15 cellular contexts compared by ENCODE assay signal in the genomic region with DNA sequence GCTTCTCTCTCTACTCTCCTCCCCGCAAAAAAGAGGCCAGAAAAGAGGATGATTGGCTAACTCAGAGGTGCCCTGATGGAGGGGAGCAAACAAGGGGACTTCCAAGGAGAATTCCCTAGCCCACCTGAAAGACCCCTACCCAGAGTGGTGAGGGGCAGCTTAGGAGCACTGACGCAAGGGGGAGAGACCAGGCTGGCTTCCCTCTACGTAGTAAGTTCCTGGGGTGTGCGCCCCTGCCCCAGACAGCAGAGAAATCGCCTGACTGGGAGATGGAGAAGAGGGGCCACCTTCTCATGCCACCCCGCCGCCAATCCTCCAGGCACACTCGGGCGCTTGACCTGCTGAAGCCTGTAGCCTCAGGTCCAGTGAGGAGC. TPM values are rescaled to one million over a fixed set of nuclear protein-coding genes. Genes with fewer than 3 reads are reported as not detected.
DNase-seq lines count a peak whose midpoint lies in the region; ATAC-seq and TF ChIP-seq lines count a peak whose summit lies in the region.
"Had no signal": no experiment of that assay in that cellular context is flagged by ENCODE, and none has a peak within 500 bp of the region (broad histone marks: within the 10 kb centered on the region; RNA-seq: fewer than 3 reads in every experiment).

No MANE protein-coding gene starts in this region.

- peak overlapping the region; percentile 53 for H3K4me3 ChIP-seq in HUES48 (ENCODE audit: low read depth, low read length)
- peak overlapping the region; percentile 90 for H3K4me3 ChIP-seq in endodermal cell (ENCODE audit: low read length)
- peak overlapping the region; percentile 50 for H3K4me3 ChIP-seq in suprapubic skin
- H3K4me3 ChIP-seq in HAP-1, result no peak overlapping the region

- peaks cover 14% of the 10 kb centered on the region for H3K9me3 Mint-ChIP-seq in endodermal cell
- H3K9me3 Mint-ChIP-seq in nephron progenitor cell, result peaks cover 19% of the 10 kb centered on the region

- no peak for TF ChIP-seq EP300 in suprapubic skin (IDR thresholded peaks at IDR 0.05)

- H3K4me1 ChIP-seq in HUES48 (ENCODE audit: control insufficient read depth, insufficient read depth, low read length), result 0 out of 2 replicates have a peak, but pooled peaks cover 11% of the 10 kb centered on the region
- H3K4me1 ChIP-seq in endodermal cell (ENCODE audit: control insufficient read depth, insufficient read depth, low read length), result peaks cover 2% of the 10 kb centered on the region
- peaks cover 34% of the 10 kb centered on the region for H3K4me1 ChIP-seq in suprapubic skin
- no peaks in the 10 kb centered on the region for H3K4me1 ChIP-seq in HAP-1

- no peak for TF ChIP-seq CTCF in endodermal cell (conservative IDR thresholded peaks at IDR 0.05)
- no peak for TF ChIP-seq CTCF in nephron progenitor cell (IDR thresholded peaks at IDR 0.05)
- TF ChIP-seq CTCF in suprapubic skin (IDR thresholded peaks at IDR 0.05), result no peak

- in situ Hi-C loops in HAP-1 (cut with MboI; ENCODE audit: low sequenced_read_pairs), result no loop called here

- peaks cover 6% of the 10 kb centered on the region for H3K36me3 Mint-ChIP-seq in endodermal cell (ENCODE audit: low read depth)
- H3K36me3 Mint-ChIP-seq in nephron progenitor cell (ENCODE audit: low read depth), result no peaks in the 10 kb centered on the region

- no peak overlapping the region for H3K27ac Mint-ChIP-seq in endodermal cell
- H3K27ac Mint-ChIP-seq in nephron progenitor cell, result no peak overlapping the region
- H3K27ac Mint-ChIP-seq: activated T-cell treated with anti-CD3 and anti-CD28 coated beads, Interleukin-2, amount 50 U/mL, for 72 hours; HFFc6 had no signal

- ATAC-seq in GM21381 (IDR thresholded peaks at IDR 0.05; ENCODE audit: unreplicated experiment), result no peak
- no peak for ATAC-seq in HG03378 (IDR thresholded peaks at IDR 0.05; ENCODE audit: unreplicated experiment)
- ATAC-seq: activated T-cell treated with anti-CD3 and anti-CD28 coated beads, Interleukin-2, amount 50 U/mL, for 72 hours had no signal

- H3K27me3 ChIP-seq in HUES48 (ENCODE audit: control insufficient read depth, insufficient read depth, low read length), result peaks cover 87% of the 10 kb centered on the region
- peaks cover 38% of the 10 kb centered on the region for H3K27me3 ChIP-seq in endodermal cell (ENCODE audit: control insufficient read depth, insufficient read depth, low read length, poor library complexity, severe bottlenecking)
- H3K27me3 ChIP-seq in suprapubic skin, result peaks cover 95% of the 10 kb centered on the region
- peaks cover 3% of the 10 kb centered on the region for H3K27me3 ChIP-seq in HAP-1 (ENCODE audit: low read depth)

- H3K27ac ChIP-seq in HUES48 (ENCODE audit: low read depth, low read length), result no peak overlapping the region
- H3K27ac ChIP-seq in endodermal cell (ENCODE audit: low read depth, low read length), result no peak overlapping the region
- H3K27ac ChIP-seq in suprapubic skin, result peak overlapping the region; percentile 77

- peaks cover 71% of the 10 kb centered on the region for H3K27me3 Mint-ChIP-seq in endodermal cell (ENCODE audit: insufficient read depth)
- H3K27me3 Mint-ChIP-seq in nephron progenitor cell (ENCODE audit: low read depth, poor library complexity), result peaks cover 73% of the 10 kb centered on the region

- DNase-seq in endodermal cell (no peak), nephron progenitor cell (no peak), suprapubic skin (ENCODE audit: low spot score in 2 of 2) (no peak), NCI-H1930 (lab: John Stamatoyannopoulos, UW) (no peak), HAP-1 (ENCODE audit: low spot score in 2 of 2) (no peak)
- DNase-seq: activated T-cell treated with anti-CD3 and anti-CD28 coated beads, Interleukin-2, amount 50 U/mL, for 72 hours; HFFc6; NCI-H2107; SHP77; stimulated activated naive CD4-positive, alpha-beta T cell treated with Interleukin-2 at 50 U/mL for 16 hours; T1000 had no signal

- 40 to 41% methylated on average over 8 to 9 of the region's 9 CpGs for WGBS in endodermal cell (ENCODE audit: insufficient coverage in 1 of 2, insufficient read length in 1 of 2), 2 experiments
- 31% methylated on average over 9 of the region's 9 CpGs for WGBS in suprapubic skin

- no peak for TF ChIP-seq POLR2A in suprapubic skin (IDR thresholded peaks at IDR 0.05)

- H3K4me3 Mint-ChIP-seq in endodermal cell, result peak overlapping the region; percentile 59
- H3K4me3 Mint-ChIP-seq in nephron progenitor cell, result peak overlapping the region; percentile 28
- H3K4me3 Mint-ChIP-seq: activated T-cell treated with anti-CD3 and anti-CD28 coated beads, Interleukin-2, amount 50 U/mL, for 72 hours; HFFc6 had no signal

- H3K4me1 Mint-ChIP-seq in endodermal cell (peaks cover 9% of the 10 kb centered on the region), nephron progenitor cell (peaks cover 12% of the 10 kb centered on the region)

- H3K36me3 ChIP-seq in HUES48 (ENCODE audit: control insufficient read depth, insufficient read depth, low read length) (no peaks in the 10 kb centered on the region), endodermal cell (ENCODE audit: control insufficient read depth, insufficient read depth, low read length) (peaks cover 7% of the 10 kb centered on the region), suprapubic skin (no peaks in the 10 kb centered on the region), HAP-1 (replicated peaks) (no peaks in the 10 kb centered on the region)

- H3K9ac ChIP-seq in HUES48 (ENCODE audit: low read depth, low read length) (no peak overlapping the region), endodermal cell (ENCODE audit: extremely low read depth, low read length, poor library complexity, severe bottlenecking) (peak overlapping the region; percentile 63)

- peaks cover 12% of the 10 kb centered on the region for H3K9me3 ChIP-seq in HUES48 (ENCODE audit: control insufficient read depth, insufficient read depth, low read length)
- H3K9me3 ChIP-seq in endodermal cell (ENCODE audit: control insufficient read depth, low read length), result no peaks in the 10 kb centered on the region
- no peaks in the 10 kb centered on the region for H3K9me3 ChIP-seq in suprapubic skin
- no peaks in the 10 kb centered on the region for H3K9me3 ChIP-seq in HAP-1

RNA-seq across cellular contexts. Expression of gene DIO3, which starts 2.1 kb away (rescaled TPM):
- total RNA-seq in endodermal cell (10 to 100 TPM; 24.2 to 60.5 TPM), suprapubic skin (under 1 TPM; 0.44 to 0.89 (median 0.82) TPM)
- polyA plus RNA-seq in endodermal cell (2013, experiment 1 of 2), result 27.3 TPM
- 37.6 TPM for polyA plus RNA-seq in endodermal cell (2013, experiment 2 of 2)
- total RNA-seq: activated T-cell treated with anti-CD3 and anti-CD28 coated beads, Interleukin-2, amount 50 U/mL, for 72 hours; HFFc6; M059J had no signal

Comparison
In these comparisons a context has a peak if more than half of its experiments do, and no peak if none do; other contexts are left out.
1. RNA of gene DIO3, which starts 2.1 kb away (total RNA-seq): 24.2 to 60.5 TPM in endodermal cell; 0.44 to 0.89 TPM in suprapubic skin; every median in the first group is over 10 times any median in the second.